In genomic region chr13:37647038-37647650, GRCh38 we compare ENCODE assay signal across 1 cellular context.
TF ChIP-seq lines count a peak whose summit lies in the region.

No MANE protein-coding gene starts in this region.

TF ChIP-seq in WTC11, 78 proteins besides CTCF, POLR2A, EP300 and RAD21 (continued from another document):
- TF ChIP-seq ARID4B (CRISPR knock-in tag; IDR thresholded peaks at IDR 0.05; ENCODE audit: borderline replicate concordance): no peak
- TF ChIP-seq RELA (CRISPR knock-in tag; IDR thresholded peaks at IDR 0.05; ENCODE audit: borderline replicate concordance): no peak
- no peak for TF ChIP-seq ATF6 (CRISPR knock-in tag; IDR thresholded peaks at IDR 0.05)
- TF ChIP-seq CREB1 (CRISPR knock-in tag; IDR thresholded peaks at IDR 0.05): no peak
- no peak for TF ChIP-seq NFATC4 (CRISPR knock-in tag; IDR thresholded peaks at IDR 0.05)
- TF ChIP-seq CBFB (CRISPR knock-in tag; IDR thresholded peaks at IDR 0.05; ENCODE audit: low read depth): no peak
